In the genomic region with DNA sequence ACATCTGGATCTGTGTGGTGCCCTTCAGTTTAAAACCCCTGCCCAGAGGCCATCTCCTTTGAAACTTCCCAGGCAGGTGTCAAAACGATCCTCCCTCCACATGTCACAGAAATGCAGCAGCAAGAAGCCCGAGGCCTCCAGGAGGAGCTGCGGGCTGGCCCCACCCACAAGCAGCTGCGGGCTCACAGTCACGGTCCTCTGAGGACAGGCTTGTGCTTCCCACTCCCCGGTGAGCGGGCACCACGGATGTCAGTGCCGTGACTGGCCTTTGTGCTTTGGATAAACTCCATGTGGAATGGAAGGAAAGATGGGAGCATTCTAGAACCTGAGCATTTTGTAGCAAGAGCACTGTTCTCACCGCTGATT, we compare ENCODE assay signal across 8 cellular contexts.
A peak's percentile ranks its signal among the peaks of the same experiment; 100 is the strongest.
DNase-seq lines count a peak whose midpoint lies in the region; ATAC-seq and TF ChIP-seq lines count a peak whose summit lies in the region.

No MANE protein-coding gene starts in this region.

- peaks cover 0 to 17% of the 10 kb centered on the region in 2 donors for H3K27me3 ChIP-seq in left lung

- peaks cover 29% of the 10 kb centered on the region for H3K27me3 Mint-ChIP-seq in activated naive CD4-positive, alpha-beta T cell treated with anti-CD3 and anti-CD28 coated beads, Interleukin-2, amount 10 ng/mL, durations not matched to agents 7 days and 5 days

- H3K9me3 Mint-ChIP-seq in activated naive CD4-positive, alpha-beta T cell treated with anti-CD3 and anti-CD28 coated beads, Interleukin-2, amount 10 ng/mL, durations not matched to agents 7 days and 5 days = no peaks in the 10 kb centered on the region

- no peak overlapping the region for H3K4me3 ChIP-seq in left lung

- peaks cover 56% of the 10 kb centered on the region for H3K4me1 Mint-ChIP-seq in activated naive CD4-positive, alpha-beta T cell treated with anti-CD3 and anti-CD28 coated beads, Interleukin-2, amount 10 ng/mL, durations not matched to agents 7 days and 5 days

- no peaks in the 10 kb centered on the region for H3K9me3 ChIP-seq in left lung

- H3K4me1 ChIP-seq in left lung = peaks cover 4 to 15% of the 10 kb centered on the region in 2 donors

- H3K27ac ChIP-seq in left lung = peak overlapping the region; percentile 64 to 83

- H3K4me3 Mint-ChIP-seq in activated naive CD4-positive, alpha-beta T cell treated with anti-CD3 and anti-CD28 coated beads, Interleukin-2, amount 10 ng/mL, durations not matched to agents 7 days and 5 days = peak overlapping the region; percentile 82

- intact Hi-C loops in left lung (cut with DNase I) = no loop called here

- H3K27ac Mint-ChIP-seq in activated naive CD4-positive, alpha-beta T cell treated with anti-CD3 and anti-CD28 coated beads, Interleukin-2, amount 10 ng/mL, durations not matched to agents 7 days and 5 days = peak overlapping the region; percentile 97

- H3K36me3 ChIP-seq in left lung = no peaks in the 10 kb centered on the region

- CTCF ChIA-PET in activated naive CD4-positive, alpha-beta T cell treated with anti-CD3 and anti-CD28 coated beads, Interleukin-2, amount 10 ng/mL, durations not matched to agents 7 days and 5 days (lab: Charles Lee) = interaction anchor here (1.5 kb wide), 1 partner anchor 46 kb away, joined by 3 read pairs; no protein-coding TSS in a partner anchor

- DNase-seq in stimulated activated CD4-positive, alpha-beta T cell treated with anti-CD3 and anti-CD28 coated beads, Interleukin-1b, Interleukin-23, amount 100 ng/mL, for 48 hours = peak; percentile 25
- DNase-seq in stimulated activated CD4-positive, alpha-beta T cell treated with anti-CD3 and anti-CD28 coated beads, Interleukin-2, amount 100 ng/mL, for 48 hours = no peak
- peak; percentile 61 for DNase-seq in activated naive CD4-positive, alpha-beta T cell treated with anti-CD3 and anti-CD28 coated beads, Interleukin-2, amount 10 ng/mL, durations not matched to agents 7 days and 5 days
- peak in 1 of 2 donors; percentile 73 for DNase-seq in left lung
- DNase-seq in AML-193 (lab: John Stamatoyannopoulos, UW) = no peak
- DNase-seq in NOMO-1 (lab: John Stamatoyannopoulos, UW; ENCODE audit: unreplicated experiment in 2 of 2) = no peak
- DNase-seq in NCI-H2227 treated with DMSO at 0.1 percent for 48 hours (lab: John Stamatoyannopoulos, UW) = no peak

- ATAC-seq in left lung (no peak), HG03520 (IDR thresholded peaks at IDR 0.05; ENCODE audit: unreplicated experiment) (no peak)

- peaks cover 15% of the 10 kb centered on the region for H3K36me3 Mint-ChIP-seq in activated naive CD4-positive, alpha-beta T cell treated with anti-CD3 and anti-CD28 coated beads, Interleukin-2, amount 10 ng/mL, durations not matched to agents 7 days and 5 days

- no peak for TF ChIP-seq CTCF in left lung (IDR thresholded peaks at IDR 0.05)

Comparison
In these comparisons a context has a peak if more than half of its experiments do, and no peak if none do; other contexts are left out.
1. DNase-seq: peak in stimulated activated CD4-positive, alpha-beta T cell treated with anti-CD3 and anti-CD28 coated beads, Interleukin-1b, Interleukin-23, amount 100 ng/mL, for 48 hours (single experiment) and activated naive CD4-positive, alpha-beta T cell treated with anti-CD3 and anti-CD28 coated beads, Interleukin-2, amount 10 ng/mL, durations not matched to agents 7 days and 5 days (single experiment); none in stimulated activated CD4-positive, alpha-beta T cell treated with anti-CD3 and anti-CD28 coated beads, Interleukin-2, amount 100 ng/mL, for 48 hours (0 of 2), AML-193 (0 of 2), NOMO-1 (0 of 2) and NCI-H2227 treated with DMSO at 0.1 percent for 48 hours (single experiment).